ENCODE assay signal across 27 cellular contexts in genomic region chr5:75616286-75616810, GRCh38. TPM values are rescaled to one million over a fixed set of nuclear protein-coding genes. Genes with fewer than 3 reads are reported as not detected.
DNase-seq lines count a peak whose midpoint lies in the region; ATAC-seq, FAIRE-seq and TF ChIP-seq lines count a peak whose summit lies in the region.
"Had no signal": no experiment of that assay in that cellular context is flagged by ENCODE, and none has a peak within 500 bp of the region (broad histone marks: within the 10 kb centered on the region; RNA-seq: fewer than 3 reads in every experiment).

No MANE protein-coding gene starts in this region.

- peak overlapping the region; percentile 23 for H2AFZ ChIP-seq in neuronal stem cell (ENCODE audit: low read length)
- H2AFZ ChIP-seq in HepG2 (ENCODE audit: low read length): no peak overlapping the region

- H3K4ac ChIP-seq in neuronal stem cell (ENCODE audit: low read length): no peak overlapping the region

- no peak for TF ChIP-seq RAD21 in HepG2 (CRISPR knock-in tag; IDR thresholded peaks at IDR 0.05)

- peak overlapping the region; percentile 45 for H3K27ac Mint-ChIP-seq in glutamatergic neuron (ENCODE audit: unreplicated experiment)
- H3K27ac Mint-ChIP-seq: activated CD4-positive, alpha-beta T cell treated with anti-CD3 and anti-CD28 coated beads for 36 hours; activated naive CD4-positive, alpha-beta T cell treated with anti-CD3 and anti-CD28 coated beads, Interleukin-2, amount 50 U/mL, for 24 hours; activated T-cell treated with anti-CD3 and anti-CD28 coated beads, Interleukin-2, amount 50 U/mL, for 72 hours; H9; natural killer cell had no signal

- POLR2A ChIA-PET in AG04450 (lab: Yijun Ruan, JAX): interaction anchor here (1.1 to 1.2 kb wide), 2 partner anchors 13 to 65 kb away, joined by 3 to 5 read pairs; no protein-coding TSS in a partner anchor
- POLR2A ChIA-PET in HepG2 (lab: Yijun Ruan, JAX): no interaction called here

- in situ Hi-C loops in HepG2 (cut with HindIII; ENCODE audit: extremely low pct_ligation_motif_present, low pct_unique_long_range_greater_than_20kb): no loop called here

- H3K79me2 ChIP-seq in HepG2 (ENCODE audit: insufficient read depth, low read length): no peaks in the 10 kb centered on the region

- no TSS peak for BruUV-seq in HepG2 (replicated peaks; lab: Mats Ljungman, UMichigan)

- peak overlapping the region; percentile 23 for H3K27ac ChIP-seq in AG04450 (ENCODE audit: low read depth, low read length)
- peak overlapping the region; percentile 76 for H3K27ac ChIP-seq in WERI-Rb-1
- H3K27ac ChIP-seq in neuronal stem cell (replicated peaks; ENCODE audit: low read length): no peak overlapping the region
- no peak overlapping the region for H3K27ac ChIP-seq in HepG2 (ENCODE audit: extremely low read length, insufficient read depth, low read length)

- H3K4me1 Mint-ChIP-seq in glutamatergic neuron (ENCODE audit: low read depth, unreplicated experiment): peaks cover 25% of the 10 kb centered on the region
- H3K4me1 Mint-ChIP-seq: activated CD4-positive, alpha-beta T cell treated with anti-CD3 and anti-CD28 coated beads for 36 hours; activated naive CD4-positive, alpha-beta T cell treated with anti-CD3 and anti-CD28 coated beads, Interleukin-2, amount 50 U/mL, for 24 hours had no signal

- CTCF ChIA-PET in AG04450 (lab: Charles Lee): interaction anchor here (1.9 kb wide), 1 partner anchor 65 kb away, joined by 7 read pairs; no protein-coding TSS in a partner anchor
- CTCF ChIA-PET in HepG2 (lab: Yijun Ruan, JAX; ENCODE audit: low intra/inter-chr PET ratio, low total read pairs): no interaction called here

- WGBS in neuronal stem cell (ENCODE audit: extremely low coverage in 2 of 2, insufficient read length in 2 of 2, insufficient replicate concordance in 1 of 2), 2 donors: no CpG with 5 or more reads among the region's 4 CpGs
- WGBS in HepG2 (ENCODE audit: low lambda C conversion rate): 70% methylated on average over 4 of the region's 4 CpGs

- no peaks in the 10 kb centered on the region for H3K27me3 ChIP-seq in AG04450 (ENCODE audit: control insufficient read depth, insufficient read depth, low read length)
- H3K27me3 ChIP-seq in WERI-Rb-1 (ENCODE audit: insufficient read depth, low read depth, severe bottlenecking): no peaks in the 10 kb centered on the region
- no peaks in the 10 kb centered on the region for H3K27me3 ChIP-seq in neuronal stem cell (ENCODE audit: control insufficient read depth in 3 of 3, insufficient read depth in 3 of 3, low read depth in 1 of 3, low read length in 3 of 3)
- H3K27me3 ChIP-seq in HepG2 (ENCODE audit: control insufficient read depth in 1 of 2, insufficient read depth in 2 of 2, low read length in 2 of 2): no peaks in the 10 kb centered on the region; a peak in 1 of 5 replicates
- H3K27me3 ChIP-seq: BE2C had no signal

- DNase-seq in AG04450 (ENCODE audit: low read depth, low spot score) (no peak), WERI-Rb-1 (no peak), glutamatergic neuron (no peak), neuronal stem cell (ENCODE audit: low spot score) (no peak), HepG2 (ENCODE audit: low spot score) (no peak), H54 (ENCODE audit: insufficient read length, low spot score) (no peak), T-helper 2 cell (no peak)
- DNase-seq in stimulated activated CD4-positive, alpha-beta T cell treated with anti-CD3 and anti-CD28 coated beads, Interleukin-4, amount 100 ng/mL, for 24 hours: no peak
- DNase-seq: 8988T; activated CD4-positive, alpha-beta T cell treated with anti-CD3 and anti-CD28 coated beads for 36 hours; activated T-cell treated with anti-CD3 and anti-CD28 coated beads, Interleukin-2, amount 50 U/mL, for 72 hours; BE2C; COR-L47; H9; islet precursor cell; natural killer cell; NCI-H1105; NCI-H2081 treated with DMSO at 0.1 percent for 48 hours; NCI-H446 treated with DMSO at 0.1 percent for 48 hours; small intestine; stimulated activated CD4-positive, alpha-beta T cell treated with anti-CD3 and anti-CD28 coated beads, Interleukin-4, amount 100 ng/mL, for 1 hour; stomach had no signal

- no peak for TF ChIP-seq CTCF in AG04450 (IDR thresholded peaks at IDR 0.05; ENCODE audit: low read depth, low read length)
- no peak for TF ChIP-seq CTCF in WERI-Rb-1 (IDR thresholded peaks at IDR 0.05; ENCODE audit: low read depth, low read length)
- TF ChIP-seq CTCF in glutamatergic neuron (IDR thresholded peaks at IDR 0.05; ENCODE audit: partially characterized antibody, unreplicated experiment): no peak
- no peak for TF ChIP-seq CTCF in HepG2 (CRISPR knock-in tag; IDR thresholded peaks at IDR 0.05)

- no peak overlapping the region for H3K18ac ChIP-seq in neuronal stem cell (ENCODE audit: low read length)

- intact Hi-C loops in HepG2 (cut with micrococcal nuclease; ENCODE audit: unreplicated experiment): no loop called here

- H3K23ac ChIP-seq in neuronal stem cell (ENCODE audit: low read depth, low read length, poor library complexity): no peak overlapping the region

- no peaks in the 10 kb centered on the region for H4K20me1 ChIP-seq in HepG2 (ENCODE audit: insufficient read depth, low read length)

- H3K4me1 ChIP-seq in neuronal stem cell (ENCODE audit: control insufficient read depth in 2 of 2, insufficient read depth in 1 of 2, low read depth in 1 of 2, low read length in 2 of 2): peaks cover 4 to 16% of the 10 kb centered on the region in 2 donors
- H3K4me1 ChIP-seq in HepG2 (ENCODE audit: insufficient read depth, low read length): peaks cover 18% of the 10 kb centered on the region
- H3K4me1 ChIP-seq: BE2C had no signal

- H2BK12ac ChIP-seq in neuronal stem cell (ENCODE audit: low read length): no peak overlapping the region

- no peaks in the 10 kb centered on the region for H3K36me3 Mint-ChIP-seq in glutamatergic neuron (ENCODE audit: unreplicated experiment)
- H3K36me3 Mint-ChIP-seq: natural killer cell had no signal

- H3K4me2 ChIP-seq in neuronal stem cell (ENCODE audit: insufficient read depth, low read length, poor library complexity, severe bottlenecking) (no peak overlapping the region), HepG2 (ENCODE audit: low read depth, low read length) (no peak overlapping the region)

- no peak for ATAC-seq in HepG2
- ATAC-seq: activated CD4-positive, alpha-beta T cell treated with anti-CD3 and anti-CD28 coated beads for 36 hours; activated T-cell treated with anti-CD3 and anti-CD28 coated beads, Interleukin-2, amount 50 U/mL, for 72 hours; natural killer cell; SK-N-SH treated with all-trans-retinoic acid at 6 μM for 48 hours had no signal

- no peak for TF ChIP-seq POLR2A in HepG2 (IDR thresholded peaks at IDR 0.05; ENCODE audit: insufficient read depth in 1 of 2, low read depth in 2 of 2, low read length in 2 of 2)
- no peak for TF ChIP-seq POLR2A in H54 (IDR thresholded peaks at IDR 0.05; ENCODE audit: low read depth, low read length)

- H3K9ac ChIP-seq in neuronal stem cell (ENCODE audit: low read depth, low read length, poor library complexity) (no peak overlapping the region), HepG2 (ENCODE audit: insufficient read depth, low read depth, low read length) (no peak overlapping the region)

- H3K9me3 ChIP-seq in AG04450 (ENCODE audit: control insufficient read depth, insufficient read depth, low read length): no peaks in the 10 kb centered on the region; the same call in 1 of the 2 replicates
- H3K9me3 ChIP-seq in WERI-Rb-1 (ENCODE audit: severe bottlenecking): no peaks in the 10 kb centered on the region
- no peaks in the 10 kb centered on the region for H3K9me3 ChIP-seq in neuronal stem cell (replicated peaks in 1 of 2; ENCODE audit: control insufficient read depth in 2 of 2, insufficient read depth in 1 of 2, low read depth in 1 of 2, low read length in 2 of 2)
- no peaks in the 10 kb centered on the region for H3K9me3 ChIP-seq in HepG2 (ENCODE audit: low read length)
- H3K9me3 ChIP-seq: BE2C, stomach had no signal

- no peaks in the 10 kb centered on the region for H3K9me3 Mint-ChIP-seq in glutamatergic neuron (ENCODE audit: unreplicated experiment)
- H3K9me3 Mint-ChIP-seq: activated naive CD4-positive, alpha-beta T cell treated with anti-CD3 and anti-CD28 coated beads, Interleukin-2, amount 50 U/mL, for 24 hours; activated T-cell treated with anti-CD3 and anti-CD28 coated beads, Interleukin-2, amount 50 U/mL, for 72 hours; H9; natural killer cell had no signal

- no peak overlapping the region for H3K4me3 Mint-ChIP-seq in glutamatergic neuron (ENCODE audit: unreplicated experiment)
- H3K4me3 Mint-ChIP-seq: activated CD4-positive, alpha-beta T cell treated with anti-CD3 and anti-CD28 coated beads for 36 hours; activated naive CD4-positive, alpha-beta T cell treated with anti-CD3 and anti-CD28 coated beads, Interleukin-2, amount 50 U/mL, for 24 hours; activated T-cell treated with anti-CD3 and anti-CD28 coated beads, Interleukin-2, amount 50 U/mL, for 72 hours; H9; natural killer cell had no signal

- H3K4me3 ChIP-seq in AG04450 (ENCODE audit: low read depth, low read length) (no peak overlapping the region), WERI-Rb-1 (ENCODE audit: low read depth, low read length) (no peak overlapping the region), neuronal stem cell (ENCODE audit: low read length in 2 of 2) (no peak overlapping the region), HepG2 (replicated peaks in 1 of 3; ENCODE audit: insufficient read depth in 1 of 3, low read depth in 2 of 3, low read length in 3 of 3) (no peak overlapping the region)
- H3K4me3 ChIP-seq: stomach had no signal

- H2BK15ac ChIP-seq in neuronal stem cell (ENCODE audit: low read length): no peak overlapping the region

- no peaks in the 10 kb centered on the region for H3K79me1 ChIP-seq in neuronal stem cell (ENCODE audit: low read depth, low read length)

- no peak overlapping the region for H2AK5ac ChIP-seq in neuronal stem cell (ENCODE audit: low read depth, low read length)

- no peaks in the 10 kb centered on the region for H3K36me3 ChIP-seq in WERI-Rb-1
- no peaks in the 10 kb centered on the region for H3K36me3 ChIP-seq in neuronal stem cell (replicated peaks in 1 of 2; ENCODE audit: control insufficient read depth in 2 of 2, insufficient read depth in 2 of 2, low read length in 2 of 2)
- no peaks in the 10 kb centered on the region for H3K36me3 ChIP-seq in HepG2 (replicated peaks in 1 of 2; ENCODE audit: control insufficient read depth in 1 of 2, insufficient read depth in 2 of 2, low read length in 2 of 2)
- H3K36me3 ChIP-seq: BE2C, stomach had no signal

- H3K27me3 Mint-ChIP-seq in glutamatergic neuron (ENCODE audit: unreplicated experiment): no peaks in the 10 kb centered on the region

- no peak overlapping the region for H4K91ac ChIP-seq in neuronal stem cell (ENCODE audit: low read depth, low read length, poor library complexity)

- no peak for TF ChIP-seq EP300 in HepG2 (IDR thresholded peaks at IDR 0.05; ENCODE audit: low read depth in 2 of 2, low read length in 2 of 2)
- no peak for TF ChIP-seq EP300 in HepG2 (CRISPR knock-in tag; IDR thresholded peaks at IDR 0.05; ENCODE audit: borderline replicate concordance)

- FAIRE-seq in HepG2 (lab: Jason Lieb, UNC) (no peak), H54 (lab: Jason Lieb, UNC) (no peak)
- FAIRE-seq: colon, HTR-8/SVneo, small intestine had no signal

- no peak overlapping the region for H2BK120ac ChIP-seq in neuronal stem cell (ENCODE audit: low read depth, low read length)

- no peak overlapping the region for H3K14ac ChIP-seq in neuronal stem cell (ENCODE audit: low read length)

- no peak overlapping the region for H4K8ac ChIP-seq in neuronal stem cell (ENCODE audit: low read depth, low read length)

- no peak overlapping the region for H2BK5ac ChIP-seq in neuronal stem cell (ENCODE audit: low read length)

RNA-seq across cellular contexts. Expression of gene ANKDD1B, which starts 5.1 kb away (rescaled TPM):
- polyA plus RNA-seq in AG04450 (2011; rRNA removed) (0.04 and 0.06 TPM in 2 replicates), HepG2 (2011; rRNA removed) (0.12 and 0.16 TPM in 2 replicates)
- polyA minus RNA-seq in AG04450 (2011; rRNA and poly(A)+ RNA removed): 0.83 TPM in 1 of 2 replicates, not detected in the other
- total RNA-seq in glutamatergic neuron (ENCODE audit: unreplicated experiment) (2.3 TPM), HepG2 (2016; rRNA removed; fragmentation: Illumina TruSeq; extraction: Trizol) (0.14 and 0.27 TPM in 2 replicates)
- polyA plus RNA-seq in neuronal stem cell (2013, experiment 1 of 2): 0.21 TPM
- 0.10 TPM for polyA plus RNA-seq in neuronal stem cell (2013, experiment 2 of 2)
- total RNA-seq in HepG2 (2016; cell fraction: cytosol; rRNA removed; fragmentation: Illumina TruSeq; extraction: Trizol; ENCODE audit: low read depth): 0.09 TPM in 1 of 2 replicates, not detected in the other
- total RNA-seq in HepG2 (2016; cell fraction: insoluble cytoplasmic fraction; rRNA removed; fragmentation: Illumina TruSeq; extraction: Trizol): 0.32 and 0.34 TPM in 2 replicates
- total RNA-seq in HepG2 (2016; cell fraction: membrane; rRNA removed; fragmentation: Illumina TruSeq; extraction: Trizol): 0.17 and 0.22 TPM in 2 replicates
- 0.47 and 1.2 TPM in 2 replicates for total RNA-seq in HepG2 (2016; cell fraction: nucleus; rRNA removed; fragmentation: Illumina TruSeq; extraction: Trizol)
- polyA plus RNA-seq in HepG2 (2011; cell fraction: cytosol; rRNA removed): 0.04 and 0.06 TPM in 2 replicates
- polyA plus RNA-seq in HepG2 (2011; cell fraction: nucleus; rRNA removed): 0.43 and 0.56 TPM in 2 replicates
- 0.19 and 0.20 TPM in 2 replicates for polyA plus RNA-seq in HepG2 (2012)
- polyA plus RNA-seq in HepG2 (2016; cell fraction: cytosol; fragmentation: Illumina TruSeq; extraction: Trizol; ENCODE audit: low read depth): 0.06 and 0.08 TPM in 2 replicates
- polyA plus RNA-seq in HepG2 (2016; cell fraction: insoluble cytoplasmic fraction; fragmentation: Illumina TruSeq; extraction: Trizol; ENCODE audit: low read depth): 0.22 TPM in 1 of 2 replicates, not detected in the other
- polyA plus RNA-seq in HepG2 (2016; cell fraction: membrane; fragmentation: Illumina TruSeq; extraction: Trizol; ENCODE audit: low read depth): 0.16 TPM in 1 of 2 replicates, not detected in the other
- 0.33 TPM in 2 replicates for polyA plus RNA-seq in HepG2 (2016; cell fraction: nucleus; fragmentation: Illumina TruSeq; extraction: Trizol; ENCODE audit: insufficient read depth, low read depth)
- not detected in 2 replicates for polyA minus RNA-seq in HepG2 (2011; rRNA and poly(A)+ RNA removed; ENCODE audit: low replicate concordance)
- polyA minus RNA-seq in HepG2 (2011; cell fraction: cytosol; rRNA and poly(A)+ RNA removed): not detected in 2 replicates
- 1.4 and 2.3 TPM in 2 replicates for polyA minus RNA-seq in HepG2 (2011; cell fraction: nucleus; rRNA and poly(A)+ RNA removed)
- total RNA-seq: RPMI7951 had no signal

Comparison
In these comparisons a context has a peak if more than half of its experiments do, and no peak if none do; other contexts are left out.
1. H3K27ac ChIP-seq: peak in AG04450 (single experiment) and WERI-Rb-1 (single experiment); none in neuronal stem cell (single experiment) and HepG2 (single experiment).